In the genomic region with DNA sequence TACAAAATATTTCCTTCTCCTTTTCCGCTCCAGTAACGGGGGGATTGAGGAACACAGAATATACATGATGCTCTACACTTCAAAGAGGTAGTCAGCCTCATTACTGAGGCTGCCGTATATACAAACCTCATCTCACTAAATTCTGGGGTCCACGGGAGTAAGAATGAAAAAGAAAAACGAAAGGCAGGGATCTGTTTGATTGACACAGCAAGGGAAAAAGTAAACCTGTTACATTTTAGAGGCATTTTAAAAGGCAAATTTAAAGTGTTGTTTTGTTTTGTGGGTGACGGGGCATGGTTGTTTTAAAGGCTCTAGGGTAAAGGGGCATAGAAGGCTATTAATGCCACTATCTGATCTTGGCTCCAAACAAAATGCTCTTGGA, we compare ENCODE assay signal across 1 cellular context.
TF ChIP-seq lines count a peak whose summit lies in the region.

No MANE protein-coding gene starts in this region.

TF ChIP-seq in K562, 482 proteins besides CTCF, POLR2A, EP300 and RAD21 (continued from another document):
- TF ChIP-seq, protein P1, sequence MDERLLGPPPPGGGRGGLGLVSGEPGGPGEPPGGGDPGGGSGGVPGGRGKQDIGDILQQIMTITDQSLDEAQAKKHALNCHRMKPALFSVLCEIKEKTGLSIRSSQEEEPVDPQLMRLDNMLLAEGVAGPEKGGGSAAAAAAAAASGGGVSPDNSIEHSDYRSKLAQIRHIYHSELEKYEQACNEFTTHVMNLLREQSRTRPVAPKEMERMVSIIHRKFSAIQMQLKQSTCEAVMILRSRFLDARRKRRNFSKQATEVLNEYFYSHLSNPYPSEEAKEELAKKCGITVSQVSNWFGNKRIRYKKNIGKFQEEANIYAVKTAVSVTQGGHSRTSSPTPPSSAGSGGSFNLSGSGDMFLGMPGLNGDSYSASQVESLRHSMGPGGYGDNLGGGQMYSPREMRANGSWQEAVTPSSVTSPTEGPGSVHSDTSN (CRISPR knock-in tag; IDR thresholded peaks at IDR 0.05; ENCODE audit: low read depth) = no peak
- TF ChIP-seq, protein P1 (tag; conservative IDR thresholded peaks at IDR 0.05; ENCODE audit: low read depth) = peak; percentile 44; the same call in 1 of the 2 replicates
- TF ChIP-seq TEAD1 (CRISPR knock-in tag; IDR thresholded peaks at IDR 0.05) (no peak), CC2D1A (IDR thresholded peaks at IDR 0.05) (no peak), NR4A1 (CRISPR knock-in tag; IDR thresholded peaks at IDR 0.05) (no peak), NR4A1 (tag; IDR thresholded peaks at IDR 0.05) (no peak), SP2 (IDR thresholded peaks at IDR 0.05; ENCODE audit: extremely low read depth, low read depth, low read length, poor library complexity, severe bottlenecking) (no peak), RAD51 (IDR thresholded peaks at IDR 0.05; ENCODE audit: borderline replicate concordance, low read depth) (no peak), ZNF830 (CRISPR knock-in tag; IDR thresholded peaks at IDR 0.05) (no peak)
- TF ChIP-seq, protein P2, sequence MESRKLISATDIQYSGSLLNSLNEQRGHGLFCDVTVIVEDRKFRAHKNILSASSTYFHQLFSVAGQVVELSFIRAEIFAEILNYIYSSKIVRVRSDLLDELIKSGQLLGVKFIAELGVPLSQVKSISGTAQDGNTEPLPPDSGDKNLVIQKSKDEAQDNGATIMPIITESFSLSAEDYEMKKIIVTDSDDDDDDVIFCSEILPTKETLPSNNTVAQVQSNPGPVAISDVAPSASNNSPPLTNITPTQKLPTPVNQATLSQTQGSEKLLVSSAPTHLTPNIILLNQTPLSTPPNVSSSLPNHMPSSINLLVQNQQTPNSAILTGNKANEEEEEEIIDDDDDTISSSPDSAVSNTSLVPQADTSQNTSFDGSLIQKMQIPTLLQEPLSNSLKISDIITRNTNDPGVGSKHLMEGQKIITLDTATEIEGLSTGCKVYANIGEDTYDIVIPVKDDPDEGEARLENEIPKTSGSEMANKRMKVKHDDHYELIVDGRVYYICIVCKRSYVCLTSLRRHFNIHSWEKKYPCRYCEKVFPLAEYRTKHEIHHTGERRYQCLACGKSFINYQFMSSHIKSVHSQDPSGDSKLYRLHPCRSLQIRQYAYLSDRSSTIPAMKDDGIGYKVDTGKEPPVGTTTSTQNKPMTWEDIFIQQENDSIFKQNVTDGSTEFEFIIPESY (CRISPR knock-in tag; IDR thresholded peaks at IDR 0.05) = no peak
- TF ChIP-seq, protein P3, sequence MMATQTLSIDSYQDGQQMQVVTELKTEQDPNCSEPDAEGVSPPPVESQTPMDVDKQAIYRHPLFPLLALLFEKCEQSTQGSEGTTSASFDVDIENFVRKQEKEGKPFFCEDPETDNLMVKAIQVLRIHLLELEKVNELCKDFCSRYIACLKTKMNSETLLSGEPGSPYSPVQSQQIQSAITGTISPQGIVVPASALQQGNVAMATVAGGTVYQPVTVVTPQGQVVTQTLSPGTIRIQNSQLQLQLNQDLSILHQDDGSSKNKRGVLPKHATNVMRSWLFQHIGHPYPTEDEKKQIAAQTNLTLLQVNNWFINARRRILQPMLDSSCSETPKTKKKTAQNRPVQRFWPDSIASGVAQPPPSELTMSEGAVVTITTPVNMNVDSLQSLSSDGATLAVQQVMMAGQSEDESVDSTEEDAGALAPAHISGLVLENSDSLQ (IDR thresholded peaks at IDR 0.05) = peak; percentile 58
- TF ChIP-seq, protein P4, sequence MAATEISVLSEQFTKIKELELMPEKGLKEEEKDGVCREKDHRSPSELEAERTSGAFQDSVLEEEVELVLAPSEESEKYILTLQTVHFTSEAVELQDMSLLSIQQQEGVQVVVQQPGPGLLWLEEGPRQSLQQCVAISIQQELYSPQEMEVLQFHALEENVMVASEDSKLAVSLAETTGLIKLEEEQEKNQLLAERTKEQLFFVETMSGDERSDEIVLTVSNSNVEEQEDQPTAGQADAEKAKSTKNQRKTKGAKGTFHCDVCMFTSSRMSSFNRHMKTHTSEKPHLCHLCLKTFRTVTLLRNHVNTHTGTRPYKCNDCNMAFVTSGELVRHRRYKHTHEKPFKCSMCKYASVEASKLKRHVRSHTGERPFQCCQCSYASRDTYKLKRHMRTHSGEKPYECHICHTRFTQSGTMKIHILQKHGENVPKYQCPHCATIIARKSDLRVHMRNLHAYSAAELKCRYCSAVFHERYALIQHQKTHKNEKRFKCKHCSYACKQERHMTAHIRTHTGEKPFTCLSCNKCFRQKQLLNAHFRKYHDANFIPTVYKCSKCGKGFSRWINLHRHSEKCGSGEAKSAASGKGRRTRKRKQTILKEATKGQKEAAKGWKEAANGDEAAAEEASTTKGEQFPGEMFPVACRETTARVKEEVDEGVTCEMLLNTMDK (IDR thresholded peaks at IDR 0.05; ENCODE audit: borderline replicate concordance, insufficient read depth, low read depth, low read length, poor library complexity, severe bottlenecking) = no peak
TF ChIP-seq in K562: peak in this region for 2.
